In genomic region chr16:30658731-30659506, GRCh38 we compare ENCODE assay signal across 8 cellular contexts. TPM values are rescaled to one million over a fixed set of nuclear protein-coding genes. Genes with fewer than 3 reads are reported as not detected.
DNase-seq lines count a peak whose midpoint lies in the region; ATAC-seq, FAIRE-seq and TF ChIP-seq lines count a peak whose summit lies in the region.

No MANE protein-coding gene starts in this region.

- no peaks in the 10 kb centered on the region for H3K27me3 Mint-ChIP-seq in astrocyte (ENCODE audit: low read depth, unreplicated experiment)

- H3K9ac ChIP-seq in OCI-LY1 (ENCODE audit: low read length), result peak overlapping the region; percentile 77
- peak overlapping the region; percentile 99 for H3K9ac ChIP-seq in astrocyte (ENCODE audit: low read length)

- 0 out of 2 replicates have a peak, but pooled peaks cover 3% of the 10 kb centered on the region for H3K79me2 ChIP-seq in OCI-LY1 (ENCODE audit: insufficient read depth, low read length)
- H3K79me2 ChIP-seq in astrocyte (ENCODE audit: insufficient read depth, low read length), result peaks cover 44% of the 10 kb centered on the region

- peaks cover 65% of the 10 kb centered on the region for H3K36me3 ChIP-seq in OCI-LY1 (ENCODE audit: insufficient read depth, low read length)
- H3K36me3 ChIP-seq in astrocyte (ENCODE audit: insufficient read depth, low read length), result peaks cover 34% of the 10 kb centered on the region

- peaks cover 31% of the 10 kb centered on the region for H3K4me1 Mint-ChIP-seq in astrocyte (ENCODE audit: low read depth, unreplicated experiment)

- H3K4me2 ChIP-seq in OCI-LY1 (ENCODE audit: low read length) (peak overlapping the region; percentile 89), astrocyte (ENCODE audit: low read length) (peak overlapping the region; percentile 98)

- H3K4me3 ChIP-seq in OCI-LY1 (ENCODE audit: low read depth, low read length, poor library complexity, severe bottlenecking), result peak overlapping the region; percentile 68
- peak overlapping the region; percentile 86 for H3K4me3 ChIP-seq in astrocyte (ENCODE audit: insufficient read depth, low read depth, low read length)
- peak overlapping the region; percentile 96 for H3K4me3 ChIP-seq in right cardiac atrium (ENCODE audit: low read length)

- H3K27ac Mint-ChIP-seq in astrocyte (ENCODE audit: unreplicated experiment), result peak overlapping the region; percentile 94

- H3K9me2 ChIP-seq in OCI-LY1 (ENCODE audit: low read depth, low read length), result no peaks in the 10 kb centered on the region

- peaks cover 25% of the 10 kb centered on the region for H3K36me3 Mint-ChIP-seq in astrocyte (ENCODE audit: low read depth, unreplicated experiment)

- FAIRE-seq in HTR-8/SVneo (lab: Jason Lieb, UNC) (no peak), astrocyte (lab: Jason Lieb, UNC) (no peak)

- no peaks in the 10 kb centered on the region for H3K9me3 Mint-ChIP-seq in astrocyte (ENCODE audit: unreplicated experiment)

- H4K20me1 ChIP-seq in OCI-LY1 (ENCODE audit: insufficient read depth, low read length), result no peaks in the 10 kb centered on the region
- peaks cover 38% of the 10 kb centered on the region for H4K20me1 ChIP-seq in astrocyte (ENCODE audit: insufficient read depth, low read length)

- peak; percentile 33 for ATAC-seq in GM21447 (IDR thresholded peaks at IDR 0.05; ENCODE audit: unreplicated experiment)
- ATAC-seq in right cardiac atrium, result peak; percentile 33 to 51

- H3K4me3 Mint-ChIP-seq in astrocyte (ENCODE audit: unreplicated experiment), result peak overlapping the region; percentile 97

- TF ChIP-seq CTCF in OCI-LY1 (IDR thresholded peaks at IDR 0.05; ENCODE audit: low read length), result peak; percentile 30
- no peak for TF ChIP-seq CTCF in astrocyte (IDR thresholded peaks at IDR 0.05; ENCODE audit: insufficient read depth, low read depth, low read length)

- H3K27me3 ChIP-seq in OCI-LY1 (ENCODE audit: insufficient read depth, low read length) (no peaks in the 10 kb centered on the region), astrocyte (ENCODE audit: insufficient read depth, low read length) (no peaks in the 10 kb centered on the region), right cardiac atrium (ENCODE audit: control insufficient read depth, insufficient read depth) (no peaks in the 10 kb centered on the region)

- peaks cover 42% of the 10 kb centered on the region for H3K4me1 ChIP-seq in OCI-LY1 (ENCODE audit: insufficient read depth, low read length, severe bottlenecking)
- H3K4me1 ChIP-seq in astrocyte (ENCODE audit: insufficient read depth, low read length), result peaks cover 26% of the 10 kb centered on the region
- peaks cover 12% of the 10 kb centered on the region for H3K4me1 ChIP-seq in right cardiac atrium (ENCODE audit: control insufficient read depth, insufficient read depth, low read length)

- DNase-seq in NCI-H1417 (lab: John Stamatoyannopoulos, UW), result peak; percentile 86 to 99 (median 96)
- no peak for DNase-seq in NCI-H1417 treated with DMSO at 0.1 percent for 48 hours (lab: John Stamatoyannopoulos, UW)
- peak; percentile 82 for DNase-seq in HTR-8/SVneo (ENCODE audit: insufficient read length, low spot score)
- DNase-seq in astrocyte (ENCODE audit: low read depth), result peak; percentile 90
- DNase-seq in right cardiac atrium, result peak; percentile 85 to 94 (median 93)
- peak; percentile 95 for DNase-seq in posterior vena cava (ENCODE audit: low spot score)

- H3K27ac ChIP-seq in OCI-LY1 (ENCODE audit: low read depth, low read length, poor library complexity, severe bottlenecking), result peak overlapping the region; percentile 95
- H3K27ac ChIP-seq in astrocyte (ENCODE audit: low read depth, low read length), result peak overlapping the region; percentile 100
- H3K27ac ChIP-seq in right cardiac atrium (ENCODE audit: low read length), result peak overlapping the region; percentile 99

- H3K9me3 ChIP-seq in OCI-LY1 (ENCODE audit: low read length) (no peaks in the 10 kb centered on the region), astrocyte (ENCODE audit: insufficient read depth, low read depth, low read length) (no peaks in the 10 kb centered on the region), right cardiac atrium (ENCODE audit: control insufficient read depth, low read length) (no peaks in the 10 kb centered on the region)

- under 1% methylated on average over 64 of the region's 64 CpGs for WGBS in right cardiac atrium

- intact Hi-C loops in right cardiac atrium (cut with DNase I) (no loop called here), posterior vena cava (cut with DNase I) (no loop called here)

- H3F3A ChIP-seq in OCI-LY1 (ENCODE audit: insufficient read depth, low read length), result no peaks in the 10 kb centered on the region

- H2AFZ ChIP-seq in OCI-LY1 (ENCODE audit: low read length) (no peak overlapping the region), astrocyte (ENCODE audit: low read depth, low read length) (peak overlapping the region; percentile 70)

RNA-seq across cellular contexts. Expression of gene FBRS, which starts 0.7 kb away (rescaled TPM):
- 69.3 and 75.0 TPM in 2 replicates for total RNA-seq in astrocyte
- total RNA-seq in right cardiac atrium, result 10 to 100 TPM; 37.4 to 43.2 (median 38.4) TPM
- polyA plus RNA-seq in right cardiac atrium, result 30.4 TPM
- total RNA-seq in posterior vena cava, result 10 to 100 TPM; 42.3 to 42.5 TPM

RNA-seq across cellular contexts. Expression of gene PRR14, which starts 8.2 kb away (rescaled TPM):
- 27.3 and 32.1 TPM in 2 replicates for total RNA-seq in astrocyte
- 10 to 100 TPM; 22.9 to 27.6 (median 24.3) TPM for total RNA-seq in right cardiac atrium
- 19.1 TPM for polyA plus RNA-seq in right cardiac atrium
- total RNA-seq in posterior vena cava, result 10 to 100 TPM; 34.5 to 38.5 TPM

RNA-seq across cellular contexts. Expression of gene SRCAP, which starts 40.1 kb away (rescaled TPM):
- total RNA-seq in astrocyte (48.2 and 50.4 TPM in 2 replicates), right cardiac atrium (10 to 100 TPM; 43.5 to 61.2 (median 46.4) TPM), posterior vena cava (10 to 100 TPM; 41.4 to 44.9 TPM)
- 27.6 TPM for polyA plus RNA-seq in right cardiac atrium

RNA-seq across cellular contexts. Expression of gene ZNF689, which starts 48.7 kb away (rescaled TPM):
- total RNA-seq in astrocyte, result 7.5 and 7.9 TPM in 2 replicates
- 1 to 10 TPM; 5.6 to 7.1 (median 6.3) TPM for total RNA-seq in right cardiac atrium
- 3.3 TPM for polyA plus RNA-seq in right cardiac atrium
- total RNA-seq in posterior vena cava, result 1 to 10 TPM; 6.9 to 7.1 TPM
